Comparison of ENCODE assay signal across 10 cellular contexts in genomic region chr12:63154560-63154959, GRCh38. TPM values are rescaled to one million over a fixed set of nuclear protein-coding genes. Genes with fewer than 3 reads are reported as not detected.
"Had no signal": no experiment of that assay in that cellular context is flagged by ENCODE, and none has a peak within 500 bp of the region (broad histone marks: within the 10 kb centered on the region; RNA-seq: fewer than 3 reads in every experiment).

No MANE protein-coding gene starts in this region.

- ATAC-seq: GM23338 had no signal

- FAIRE-seq: H1, H54, HTR-8/SVneo had no signal

- H3K4me3 ChIP-seq: GM23338 had no signal

- H2AFZ ChIP-seq: GM23338 had no signal

- DNase-seq: H9, HCEC 1CT, HFFc6, KG1 had no signal

- H3K4me2 ChIP-seq: GM23338 had no signal

RNA-seq across cellular contexts. Expression of gene AVPR1A, which starts 3.6 kb away (rescaled TPM):
- total RNA-seq: HFFc6, HT-29 had no signal
- polyA plus RNA-seq: GM23338, IgD-negative memory B cell had no signal
